28 cellular contexts compared by ENCODE assay signal in the genomic region with DNA sequence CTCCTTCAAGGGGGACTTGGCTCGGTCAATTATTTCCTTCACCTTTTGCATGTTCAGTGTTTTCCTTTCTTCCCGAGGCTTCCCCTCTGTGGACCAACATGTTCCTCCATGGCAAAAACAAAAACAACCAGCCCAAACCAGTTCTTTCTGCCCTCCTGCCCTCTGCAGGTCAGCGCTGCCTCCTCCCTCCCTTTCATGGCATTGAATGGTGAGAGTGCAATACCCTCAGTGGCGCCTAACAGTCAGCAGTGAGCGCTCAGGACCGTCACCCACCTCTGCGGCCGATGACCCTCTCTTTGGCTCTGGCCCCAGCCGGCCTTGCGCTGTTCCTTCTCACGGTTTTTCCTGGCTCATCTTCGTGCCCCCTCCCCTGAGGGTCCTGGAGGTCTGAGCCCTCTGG. TPM values are rescaled to one million over a fixed set of nuclear protein-coding genes. Genes with fewer than 3 reads are reported as not detected.
A peak's percentile ranks its signal among the peaks of the same experiment; 100 is the strongest.
DNase-seq lines count a peak whose midpoint lies in the region; ATAC-seq, FAIRE-seq and TF ChIP-seq lines count a peak whose summit lies in the region.
"Had no signal": no experiment of that assay in that cellular context is flagged by ENCODE, and none has a peak within 500 bp of the region (broad histone marks: within the 10 kb centered on the region; RNA-seq: fewer than 3 reads in every experiment).

No MANE protein-coding gene starts in this region.

- 75% methylated on average over 12 of the region's 12 CpGs; no CpG with 5 or more reads in 1 of the 2 experiments for WGBS in H1 (ENCODE audit: extremely low coverage in 1 of 2, insufficient coverage in 1 of 2, insufficient read length in 1 of 2, insufficient replicate concordance in 2 of 2, low coverage in 1 of 2, low lambda C conversion rate in 2 of 2, missing lambda C conversion rate in 1 of 2), 2 experiments
- WGBS in neuronal stem cell (ENCODE audit: extremely low coverage in 2 of 2, insufficient read length in 2 of 2, insufficient replicate concordance in 1 of 2), 2 donors: no CpG with 5 or more reads among the region's 12 CpGs

- no peak overlapping the region for H3K18ac ChIP-seq in H1 (ENCODE audit: extremely low read depth, low read length)
- H3K18ac ChIP-seq in neuronal stem cell (ENCODE audit: low read length): peak overlapping the region; percentile 67

- TF ChIP-seq EP300 in H1 (IDR thresholded peaks at IDR 0.05; ENCODE audit: borderline replicate concordance in 1 of 2, low read depth in 2 of 2, low read length in 2 of 2): no peak

- no peak overlapping the region for H3K4me3 ChIP-seq in H1 (ENCODE audit: extremely low read depth in 1 of 4, insufficient read depth in 2 of 4, low read depth in 3 of 4, low read length in 4 of 4)
- H3K4me3 ChIP-seq in neuronal stem cell (ENCODE audit: low read length in 2 of 2): no peak overlapping the region
- H3K4me3 ChIP-seq: GM12878, K562 had no signal

- H3K4me3 Mint-ChIP-seq in activated naive CD4-positive, alpha-beta T cell treated with anti-CD3 and anti-CD28 coated beads, Interleukin-2, amount 50 U/mL, for 24 hours: no peak overlapping the region
- H3K4me3 Mint-ChIP-seq: B cell; CD8-positive, alpha-beta T cell had no signal

- H3K4me1 ChIP-seq in H1 (replicated peaks in 1 of 4; ENCODE audit: control insufficient read depth in 3 of 4, insufficient read depth in 4 of 4, low read length in 3 of 4) (peaks cover 0 to 6% (median 2%) of the 10 kb centered on the region in 4 experiments; a peak in 4 of 7 replicates), neuronal stem cell (ENCODE audit: control insufficient read depth in 2 of 2, insufficient read depth in 1 of 2, low read depth in 1 of 2, low read length in 2 of 2) (peaks cover 0 to 4% of the 10 kb centered on the region in 2 donors)

- H3K4ac ChIP-seq in H1 (replicated peaks; ENCODE audit: insufficient read length, low read depth, low read length) (no peak overlapping the region), neuronal stem cell (ENCODE audit: low read length) (no peak overlapping the region)

- DNase-seq in activated naive CD4-positive, alpha-beta T cell treated with Interleukin-2 at 50 U/mL for 16 hours: no peak
- DNase-seq in H1 (ENCODE audit: low read depth in 1 of 2, low spot score in 2 of 2) (peak in 1 of 2 experiments; percentile 48), left lobe of liver (ENCODE audit: low spot score) (no peak), neuronal stem cell (ENCODE audit: low spot score) (no peak), foreskin melanocyte (no peak)
- DNase-seq: Caco-2; CD8-positive, alpha-beta T cell; GDM1; GOT3; Kasumi-1; NCI-H1092 treated with DMSO at 0.1 percent for 48 hours; NCI-H1436; NCI-H187; NCI-H2081 treated with DMSO at 0.1 percent for 48 hours; NCI-H2171; NCI-H226; NCI-H510A; NCI-H69; OCI-M1; SK-N-SH had no signal

- H2BK15ac ChIP-seq in H1 (ENCODE audit: low read length) (no peak overlapping the region), neuronal stem cell (ENCODE audit: low read length) (peak overlapping the region; percentile 27)

- no peaks in the 10 kb centered on the region for H4K20me1 ChIP-seq in H1 (replicated peaks in 1 of 2; ENCODE audit: control insufficient read depth in 1 of 2, insufficient read depth in 2 of 2, low read length in 2 of 2)

- no peak for FAIRE-seq in H1 (lab: Jason Lieb, UNC)
- FAIRE-seq: GM12878, K562 had no signal

- H3K9me3 Mint-ChIP-seq in activated naive CD4-positive, alpha-beta T cell treated with anti-CD3 and anti-CD28 coated beads, Interleukin-2, amount 50 U/mL, for 24 hours: no peaks in the 10 kb centered on the region
- H3K9me3 Mint-ChIP-seq: CD8-positive, alpha-beta T cell had no signal

- peak in 1 of 2 experiments; percentile 30; a peak in 1 of 4 replicates for TF ChIP-seq RAD21 in H1 (IDR thresholded peaks at IDR 0.05 in 1 of 2, conservative IDR thresholded peaks at IDR 0.05 in 1 of 2; ENCODE audit: low read depth in 2 of 2, low read length in 2 of 2)

- no peaks in the 10 kb centered on the region for H3K23me2 ChIP-seq in H1 (ENCODE audit: low read depth, low read length)

- H2AK5ac ChIP-seq in H1 (ENCODE audit: low read depth, low read length) (peak overlapping the region; percentile 70; the same call in 1 of the 2 replicates), neuronal stem cell (ENCODE audit: low read depth, low read length) (no peak overlapping the region)

- H3K27ac ChIP-seq in H1 (ENCODE audit: low read depth, low read length): no peak overlapping the region
- H3K27ac ChIP-seq in neuronal stem cell (replicated peaks; ENCODE audit: low read length): no peak overlapping the region
- H3K27ac ChIP-seq: 22Rv1, C4-2B had no signal

- peak overlapping the region; percentile 54; the same call in 1 of the 2 replicates for H4K8ac ChIP-seq in H1 (ENCODE audit: extremely low read depth, insufficient read depth, low read length)
- no peak overlapping the region for H4K8ac ChIP-seq in neuronal stem cell (ENCODE audit: low read depth, low read length)

- no peaks in the 10 kb centered on the region for H3K27me3 ChIP-seq in H1 (replicated peaks in 1 of 4; ENCODE audit: control insufficient read depth in 3 of 4, extremely low read depth in 1 of 4, insufficient read depth in 3 of 4, low read length in 3 of 4)
- H3K27me3 ChIP-seq in neuronal stem cell (ENCODE audit: control insufficient read depth in 3 of 3, insufficient read depth in 3 of 3, low read depth in 1 of 3, low read length in 3 of 3): no peaks in the 10 kb centered on the region

- H3K23ac ChIP-seq in H1 (ENCODE audit: insufficient read length) (no peak overlapping the region), neuronal stem cell (ENCODE audit: low read depth, low read length, poor library complexity) (peak overlapping the region; percentile 81)

- H3K79me1 ChIP-seq in H1 (ENCODE audit: low read depth, low read length) (no peaks in the 10 kb centered on the region), neuronal stem cell (ENCODE audit: low read depth, low read length) (no peaks in the 10 kb centered on the region)

- peak overlapping the region; percentile 35; the same call in 1 of the 2 replicates for H2AFZ ChIP-seq in H1 (ENCODE audit: low read length)
- H2AFZ ChIP-seq in neuronal stem cell (ENCODE audit: low read length): peak overlapping the region; percentile 56

- CTCF ChIA-PET in H1 (lab: Charles Lee; ENCODE audit: partially characterized antibody): interaction anchor here (0.9 to 3.1 kb wide), 2 partner anchors 13 to 446 kb away, joined by 3 to 11 read pairs; no protein-coding TSS in a partner anchor

- H3K79me2 ChIP-seq in H1 (ENCODE audit: control insufficient read depth in 1 of 2, insufficient read depth in 2 of 2, low read length in 2 of 2): no peaks in the 10 kb centered on the region

- H3K9ac ChIP-seq in H1 (replicated peaks in 1 of 4; ENCODE audit: extremely low read depth in 1 of 4, low read depth in 3 of 4, low read length in 3 of 4) (peak overlapping the region in 1 of 4 experiments; percentile 28; a peak in 1 of 7 replicates), neuronal stem cell (ENCODE audit: low read depth, low read length, poor library complexity) (no peak overlapping the region)
- H3K9ac ChIP-seq: SK-N-SH had no signal

- H3K56ac ChIP-seq in H1 (replicated peaks; ENCODE audit: insufficient read length, low read depth, low read length): no peak overlapping the region

- H3K14ac ChIP-seq in H1 (ENCODE audit: insufficient read length): no peak overlapping the region
- no peak overlapping the region for H3K14ac ChIP-seq in neuronal stem cell (ENCODE audit: low read length)

- ATAC-seq in left lobe of liver (peak; percentile 26), GM18870 (IDR thresholded peaks at IDR 0.05; ENCODE audit: unreplicated experiment) (no peak), GM21529 (IDR thresholded peaks at IDR 0.05; ENCODE audit: unreplicated experiment) (no peak)
- ATAC-seq: CD8-positive, alpha-beta T cell; GM12878; K562 had no signal

- no peaks in the 10 kb centered on the region for H3K36me3 ChIP-seq in H1 (ENCODE audit: control insufficient read depth in 2 of 4, insufficient read depth in 4 of 4, low read length in 3 of 4)
- no peaks in the 10 kb centered on the region for H3K36me3 ChIP-seq in neuronal stem cell (replicated peaks in 1 of 2; ENCODE audit: control insufficient read depth in 2 of 2, insufficient read depth in 2 of 2, low read length in 2 of 2)

- peak; percentile 22 to 41 (median 29); a peak in 3 of 4 replicates for TF ChIP-seq CTCF in H1 (IDR thresholded peaks at IDR 0.05; ENCODE audit: control extremely low read depth in 1 of 3, insufficient read depth in 1 of 3, low read depth in 1 of 3, low read length in 3 of 3)

- no peaks in the 10 kb centered on the region for H3K27me3 Mint-ChIP-seq in activated naive CD4-positive, alpha-beta T cell treated with anti-CD3 and anti-CD28 coated beads, Interleukin-2, amount 50 U/mL, for 24 hours
- H3K27me3 Mint-ChIP-seq: B cell had no signal

- H3K36me3 Mint-ChIP-seq in activated naive CD4-positive, alpha-beta T cell treated with anti-CD3 and anti-CD28 coated beads, Interleukin-2, amount 50 U/mL, for 24 hours: no peaks in the 10 kb centered on the region

- TF ChIP-seq POLR2A in H1 (IDR thresholded peaks at IDR 0.05; ENCODE audit: control extremely low read depth in 1 of 2, low read depth in 2 of 2, low read length in 2 of 2): no peak

- H2BK5ac ChIP-seq in H1 (ENCODE audit: low read depth, low read length) (no peak overlapping the region), neuronal stem cell (ENCODE audit: low read length) (no peak overlapping the region)

- no peak overlapping the region for H4K5ac ChIP-seq in H1 (ENCODE audit: insufficient read length, low read depth, low read length)

- no peak overlapping the region for H2BK20ac ChIP-seq in H1 (ENCODE audit: low read length)

- H3K9me3 ChIP-seq in H1 (ENCODE audit: insufficient read depth in 2 of 2, low read depth in 1 of 2, low read length in 1 of 2) (no peaks in the 10 kb centered on the region), neuronal stem cell (replicated peaks in 1 of 2; ENCODE audit: control insufficient read depth in 2 of 2, insufficient read depth in 1 of 2, low read depth in 1 of 2, low read length in 2 of 2) (no peaks in the 10 kb centered on the region)
- H3K9me3 ChIP-seq: Caco-2, SK-N-SH had no signal

- H2BK12ac ChIP-seq in H1 (ENCODE audit: low read depth, low read length): peak overlapping the region; percentile 29; the same call in 1 of the 2 replicates
- no peak overlapping the region for H2BK12ac ChIP-seq in neuronal stem cell (ENCODE audit: low read length)

- H2BK120ac ChIP-seq in H1 (replicated peaks; ENCODE audit: low read depth, low read length): no peak overlapping the region
- no peak overlapping the region for H2BK120ac ChIP-seq in neuronal stem cell (ENCODE audit: low read depth, low read length)

- H4K91ac ChIP-seq in H1 (replicated peaks; ENCODE audit: insufficient read length, low read length) (no peak overlapping the region), neuronal stem cell (ENCODE audit: low read depth, low read length, poor library complexity) (no peak overlapping the region)

- no peaks in the 10 kb centered on the region for H3K4me1 Mint-ChIP-seq in activated naive CD4-positive, alpha-beta T cell treated with anti-CD3 and anti-CD28 coated beads, Interleukin-2, amount 50 U/mL, for 24 hours
- H3K4me1 Mint-ChIP-seq: B cell had no signal

- peak overlapping the region; percentile 20 for H3K27ac Mint-ChIP-seq in activated naive CD4-positive, alpha-beta T cell treated with anti-CD3 and anti-CD28 coated beads, Interleukin-2, amount 50 U/mL, for 24 hours
- H3K27ac Mint-ChIP-seq: B cell; CD8-positive, alpha-beta T cell had no signal

- H3K4me2 ChIP-seq in H1 (ENCODE audit: insufficient read depth in 1 of 2, low read depth in 2 of 2, low read length in 2 of 2) (no peak overlapping the region), neuronal stem cell (ENCODE audit: insufficient read depth, low read length, poor library complexity, severe bottlenecking) (no peak overlapping the region)
- H3K4me2 ChIP-seq: SK-N-SH had no signal

- POLR2A ChIA-PET in H1 (lab: Charles Lee; ENCODE audit: partially characterized antibody): no interaction called here

RNA-seq across cellular contexts. Expression of a gene that starts 34.4 kb away (rescaled TPM):
- 9.3 and 11.1 TPM in 2 replicates for total RNA-seq in H1 (2021; fragmentation: NEBNext Ultra II Directional; extraction: Animal tissue kit (Norgen Biotek cat#: 25700))
- 4.3 and 5.1 TPM in 2 replicates for polyA plus RNA-seq in H1 (2011; rRNA removed)
- polyA plus RNA-seq in H1 (2011; cell fraction: cytosol; rRNA removed): 6.6 TPM
- polyA plus RNA-seq in H1 (2011; cell fraction: nucleus; rRNA removed): 3.0 TPM
- 5.8 to 7.4 TPM (median 6.4 TPM) in 4 replicates for polyA plus RNA-seq in H1 (2012, experiment 1 of 2)
- polyA plus RNA-seq in H1 (2012, experiment 2 of 2): 0.80 TPM
- 3.9 TPM for polyA plus RNA-seq in H1 (2013, experiment 1 of 2)
- polyA plus RNA-seq in H1 (2013, experiment 2 of 2): 3.8 TPM
- polyA minus RNA-seq in H1 (2011; rRNA and poly(A)+ RNA removed): 20.6 and 28.9 TPM in 2 replicates
- polyA minus RNA-seq in H1 (2011; cell fraction: cytosol; rRNA and poly(A)+ RNA removed): 8.8 TPM
- polyA minus RNA-seq in H1 (2011; cell fraction: nucleus; rRNA and poly(A)+ RNA removed): 7.4 TPM
- 94.4 TPM for total RNA-seq in left lobe of liver
- polyA plus RNA-seq in neuronal stem cell (2013, experiment 1 of 2): 13.5 TPM
- polyA plus RNA-seq in neuronal stem cell (2013, experiment 2 of 2): 13.8 TPM
